ENCODE assay signal across 17 cellular contexts in genomic region chr3:15924914-15925313, GRCh38.
"Had no signal": no experiment of that assay in that cellular context is flagged by ENCODE, and none has a peak within 500 bp of the region (broad histone marks: within the 10 kb centered on the region; RNA-seq: fewer than 3 reads in every experiment).

No MANE protein-coding gene starts in this region.

- DNase-seq: activated CD4-positive, alpha-beta memory T cell treated with anti-CD3 and anti-CD28 coated beads, Interleukin-2, amount 10 ng/mL, durations not matched to agents 7 days and 5 days; activated CD4-positive, alpha-beta T cell treated with anti-CD3 and anti-CD28 coated beads for 48 hours; activated CD4-positive, CD25-positive, alpha-beta regulatory T cell; activated CD8-positive, alpha-beta memory T cell treated with anti-CD3 and anti-CD28 coated beads, Interleukin-2, amount 10 ng/mL, durations not matched to agents 7 days and 5 days; activated naive CD4-positive, alpha-beta T cell; activated naive CD8-positive, alpha-beta T cell treated with anti-CD3 and anti-CD28 coated beads, Interleukin-2, amount 10 ng/mL, durations not matched to agents 7 days and 5 days; amygdala; effector memory CD8-positive, alpha-beta T cell; esophagus squamous epithelium; heart right ventricle; left ventricle myocardium inferior; nephron progenitor cell; nucleus accumbens; retina; spleen; stimulated activated naive CD4-positive, alpha-beta T cell treated with Interleukin-2 at 50 U/mL for 16 hours had no signal

- H3K27ac ChIP-seq: esophagus squamous epithelium, heart right ventricle, left ventricle myocardium inferior, spleen, tibial nerve had no signal

- ATAC-seq: activated CD8-positive, alpha-beta memory T cell treated with anti-CD3 and anti-CD28 coated beads, Interleukin-2, amount 10 ng/mL, durations not matched to agents 7 days and 5 days; effector memory CD8-positive, alpha-beta T cell; heart right ventricle had no signal
